In genomic region chr7:85765698-85766298, GRCh38 we compare ENCODE assay signal across 17 cellular contexts.
DNase-seq lines count a peak whose midpoint lies in the region; ATAC-seq and TF ChIP-seq lines count a peak whose summit lies in the region.
"Had no signal": no experiment of that assay in that cellular context is flagged by ENCODE, and none has a peak within 500 bp of the region (broad histone marks: within the 10 kb centered on the region; RNA-seq: fewer than 3 reads in every experiment).

No MANE protein-coding gene starts in this region.

- no peak overlapping the region for H4K8ac ChIP-seq in trophoblast cell (ENCODE audit: low read depth, low read length)

- ATAC-seq in GM19324 (IDR thresholded peaks at IDR 0.05; ENCODE audit: low FRiP score, unreplicated experiment) (no peak), GM21360 (IDR thresholded peaks at IDR 0.05; ENCODE audit: unreplicated experiment) (no peak)
- ATAC-seq: PC-3 had no signal

- H3K27ac ChIP-seq in 22Rv1 (peak overlapping the region; percentile 54), endodermal cell (ENCODE audit: low read depth, low read length) (no peak overlapping the region), trophoblast cell (ENCODE audit: low read depth, low read length) (no peak overlapping the region)
- H3K27ac ChIP-seq: HL-60 had no signal

- peak overlapping the region; percentile 57 for H3K4me3 Mint-ChIP-seq in endodermal cell
- H3K4me3 Mint-ChIP-seq in nephron progenitor cell = peak overlapping the region; percentile 55

- H3K4me2 ChIP-seq in trophoblast cell (ENCODE audit: low read length) = no peak overlapping the region

- H3K9ac ChIP-seq in endodermal cell (ENCODE audit: extremely low read depth, low read length, poor library complexity, severe bottlenecking) (no peak overlapping the region), trophoblast cell (ENCODE audit: low read length) (no peak overlapping the region)

- H3K36me3 ChIP-seq in endodermal cell (ENCODE audit: control insufficient read depth, insufficient read depth, low read length) = peaks cover 5% of the 10 kb centered on the region
- no peaks in the 10 kb centered on the region for H3K36me3 ChIP-seq in trophoblast cell (ENCODE audit: control insufficient read depth in 1 of 2, insufficient read depth in 2 of 2, low read length in 2 of 2)
- H3K36me3 ChIP-seq: MG63 had no signal

- H3K4ac ChIP-seq in trophoblast cell (ENCODE audit: low read depth, low read length) = no peak overlapping the region

- DNase-seq in LoVo (ENCODE audit: low spot score) (peak; percentile 54), endodermal cell (peak; percentile 85), nephron progenitor cell (peak; percentile 16), SIG-M5 (lab: John Stamatoyannopoulos, UW) (no peak), trophoblast cell (no peak)
- DNase-seq: C1 segment of cervical spinal cord, GOT3, KG1, MG63, NCI-H1105 treated with DMSO at 0.1 percent for 48 hours, NCI-H2029, NCI-H524 treated with DMSO at 0.1 percent for 48 hours, PC-3 had no signal

- no peaks in the 10 kb centered on the region for H3K79me1 ChIP-seq in trophoblast cell (ENCODE audit: low read length)

- TF ChIP-seq CTCF in 22Rv1 (IDR thresholded peaks at IDR 0.05) = 0 out of 2 replicates have a peak, but pooled peaks have one; percentile 23
- no peak for TF ChIP-seq CTCF in endodermal cell (conservative IDR thresholded peaks at IDR 0.05)
- no peak for TF ChIP-seq CTCF in nephron progenitor cell (IDR thresholded peaks at IDR 0.05)

- H4K91ac ChIP-seq in trophoblast cell (ENCODE audit: low read depth, low read length) = no peak overlapping the region

- H3K9me3 Mint-ChIP-seq in endodermal cell (no peaks in the 10 kb centered on the region), nephron progenitor cell (no peaks in the 10 kb centered on the region)

- H3K4me1 Mint-ChIP-seq in endodermal cell = peaks cover 31% of the 10 kb centered on the region
- peaks cover 35% of the 10 kb centered on the region for H3K4me1 Mint-ChIP-seq in nephron progenitor cell

- peaks cover 13% of the 10 kb centered on the region for H3K4me1 ChIP-seq in endodermal cell (ENCODE audit: control insufficient read depth, insufficient read depth, low read length)
- no peaks in the 10 kb centered on the region for H3K4me1 ChIP-seq in trophoblast cell (ENCODE audit: control insufficient read depth in 1 of 2, insufficient read depth in 2 of 2, low read length in 2 of 2)

- no peak overlapping the region for H2BK120ac ChIP-seq in trophoblast cell (ENCODE audit: insufficient read depth, low read length, poor library complexity)

- no peak overlapping the region for H3K14ac ChIP-seq in trophoblast cell (ENCODE audit: low read length)

- peak overlapping the region; percentile 19 for H3K4me3 ChIP-seq in endodermal cell (ENCODE audit: low read length)
- H3K4me3 ChIP-seq in trophoblast cell (ENCODE audit: low read depth, low read length) = no peak overlapping the region
- H3K4me3 ChIP-seq: MG63 had no signal

- H4K12ac ChIP-seq in trophoblast cell (ENCODE audit: low read depth, low read length) = no peak overlapping the region

- H3K23ac ChIP-seq in trophoblast cell (ENCODE audit: low read length) = no peak overlapping the region

- no peak overlapping the region for H2BK12ac ChIP-seq in trophoblast cell (ENCODE audit: low read length)

- no peak overlapping the region for H2AFZ ChIP-seq in trophoblast cell (ENCODE audit: insufficient read depth, low read length, poor library complexity)

- H3K79me2 ChIP-seq in trophoblast cell (ENCODE audit: control insufficient read depth, insufficient read depth, low read length, poor library complexity) = no peaks in the 10 kb centered on the region

- H3K27me3 Mint-ChIP-seq in endodermal cell (ENCODE audit: insufficient read depth) (peaks cover 80% of the 10 kb centered on the region), nephron progenitor cell (ENCODE audit: low read depth, poor library complexity) (no peaks in the 10 kb centered on the region)

- H3K27me3 ChIP-seq in endodermal cell (ENCODE audit: control insufficient read depth, insufficient read depth, low read length, poor library complexity, severe bottlenecking) (no peaks in the 10 kb centered on the region), trophoblast cell (ENCODE audit: insufficient read depth, low read length) (no peaks in the 10 kb centered on the region)
- H3K27me3 ChIP-seq: MG63 had no signal

- peaks cover 21% of the 10 kb centered on the region for H3K9me3 ChIP-seq in endodermal cell (ENCODE audit: control insufficient read depth, low read length)
- no peaks in the 10 kb centered on the region for H3K9me3 ChIP-seq in trophoblast cell (ENCODE audit: insufficient read depth, low read depth, low read length)
- H3K9me3 ChIP-seq: MG63 had no signal

- H3K36me3 Mint-ChIP-seq in endodermal cell (ENCODE audit: low read depth) = no peaks in the 10 kb centered on the region
- H3K36me3 Mint-ChIP-seq in nephron progenitor cell (ENCODE audit: low read depth) = no peaks in the 10 kb centered on the region

- no peak overlapping the region for H2BK5ac ChIP-seq in trophoblast cell (ENCODE audit: low read depth, low read length, poor library complexity)

- H3K27ac Mint-ChIP-seq in endodermal cell = peak overlapping the region; percentile 95
- H3K27ac Mint-ChIP-seq in nephron progenitor cell = peak overlapping the region; percentile 91

- WGBS in endodermal cell (ENCODE audit: insufficient coverage in 1 of 2, insufficient read length in 1 of 2), 2 experiments = 22 to 28% methylated on average over 2 to 11 of the region's 11 CpGs
- WGBS in trophoblast cell (ENCODE audit: extremely low coverage, insufficient coverage, insufficient read length) = no CpG with 5 or more reads among the region's 11 CpGs

- H2AK5ac ChIP-seq in trophoblast cell (ENCODE audit: low read length) = no peak overlapping the region

- no peak overlapping the region for H3K18ac ChIP-seq in trophoblast cell (ENCODE audit: low read length)

Comparison
In these comparisons a context has a peak if more than half of its experiments do, and no peak if none do; other contexts are left out.
1. DNase-seq: peak in LoVo (single experiment), endodermal cell (single experiment) and nephron progenitor cell (single experiment); none in SIG-M5 (single experiment) and trophoblast cell (0 of 2).